ENCODE assay signal across 12 cellular contexts in genomic region chr2:43102366-43103092, GRCh38.
DNase-seq lines count a peak whose midpoint lies in the region; ATAC-seq, FAIRE-seq and TF ChIP-seq lines count a peak whose summit lies in the region.
"Had no signal": no experiment of that assay in that cellular context is flagged by ENCODE, and none has a peak within 500 bp of the region (broad histone marks: within the 10 kb centered on the region; RNA-seq: fewer than 3 reads in every experiment).

No MANE protein-coding gene starts in this region.

- TF ChIP-seq POLR2A in prostate gland (IDR thresholded peaks at IDR 0.05), result no peak

- peak overlapping the region; percentile 24 for H2AFZ ChIP-seq in ACC112 (ENCODE audit: low read length, unreplicated experiment)
- H2AFZ ChIP-seq in OCI-LY7 (ENCODE audit: low read length), result no peak overlapping the region

- 52% methylated on average over 9 of the region's 9 CpGs for WGBS in prostate gland

- no peak overlapping the region for H3K4me2 ChIP-seq in OCI-LY7 (ENCODE audit: low read length)

- no peak for ATAC-seq in HG03520 (IDR thresholded peaks at IDR 0.05; ENCODE audit: unreplicated experiment)
- ATAC-seq: activated T-helper 17 cell treated with anti-CD3 and anti-CD28 coated beads, Interleukin-2, amount 50 U/mL, for 72 hours; PC-3 had no signal

- H3K79me2 ChIP-seq in ACC112 (ENCODE audit: control insufficient read depth, insufficient read depth, low read length, unreplicated experiment), result no peaks in the 10 kb centered on the region
- H3K79me2 ChIP-seq in OCI-LY7 (ENCODE audit: insufficient read depth, low read depth, low read length), result no peaks in the 10 kb centered on the region

- H3K27ac Mint-ChIP-seq in chondrocyte (ENCODE audit: unreplicated experiment), result peak overlapping the region; percentile 98
- H3K27ac Mint-ChIP-seq in activated CD4-positive, alpha-beta T cell treated with anti-CD3 and anti-CD28 coated beads, Interleukin-2, amount 10 ng/mL, durations not matched to agents 24 days and 14 days, result no peak overlapping the region
- H3K27ac Mint-ChIP-seq: activated T-helper 17 cell treated with anti-CD3 and anti-CD28 coated beads, Interleukin-2, amount 50 U/mL, for 72 hours had no signal

- H3K4me3 ChIP-seq in ACC112 (ENCODE audit: low read depth, low read length), result no peak overlapping the region
- H3K4me3 ChIP-seq in prostate gland, result no peak overlapping the region
- H3K4me3 ChIP-seq in OCI-LY7 (ENCODE audit: low read depth, low read length, poor library complexity, severe bottlenecking), result no peak overlapping the region

- BruUV-seq in OCI-LY7 (replicated peaks; lab: Mats Ljungman, UMichigan), result no TSS peak

- DNase-seq in chondrocyte (ENCODE audit: low spot score) (no peak), iris pigment epithelial cell (ENCODE audit: low read depth) (peak; percentile 72), prostate gland (ENCODE audit: low spot score) (no peak), frontal cortex (ENCODE audit: low spot score in 2 of 2) (no peak), OCI-LY7 (ENCODE audit: low spot score) (no peak)
- DNase-seq in activated CD4-positive, alpha-beta T cell treated with anti-CD3 and anti-CD28 coated beads, Interleukin-2, amount 10 ng/mL, durations not matched to agents 24 days and 14 days, result no peak
- DNase-seq: NCI-H187; PC-3; stimulated activated naive CD4-positive, alpha-beta T cell treated with Interleukin-2 at 50 U/mL for 16 hours had no signal

- H3K27ac ChIP-seq in ACC112 (ENCODE audit: low read depth, low read length) (no peak overlapping the region), prostate gland (peak overlapping the region; percentile 69 to 71), OCI-LY7 (ENCODE audit: low read depth, low read length, poor library complexity, severe bottlenecking) (no peak overlapping the region)

- no peaks in the 10 kb centered on the region for H4K20me1 ChIP-seq in OCI-LY7 (ENCODE audit: insufficient read depth, low read length)

- no peak for FAIRE-seq in frontal cortex (lab: Jason Lieb, UNC)

- intact Hi-C loops in prostate gland (cut with DNase I) (no loop called here), OCI-LY7 (cut with micrococcal nuclease; ENCODE audit: unreplicated experiment) (no loop called here)
- intact Hi-C loops in activated CD4-positive, alpha-beta T cell treated with anti-CD3 and anti-CD28 coated beads, Interleukin-2, amount 10 ng/mL, durations not matched to agents 24 days and 14 days (cut with micrococcal nuclease), result no loop called here

- H3K9me3 Mint-ChIP-seq in chondrocyte (ENCODE audit: low read depth), result peaks cover 11% of the 10 kb centered on the region
- H3K9me3 Mint-ChIP-seq in activated CD4-positive, alpha-beta T cell treated with anti-CD3 and anti-CD28 coated beads, Interleukin-2, amount 10 ng/mL, durations not matched to agents 24 days and 14 days, result peaks cover 11% of the 10 kb centered on the region
- H3K9me3 Mint-ChIP-seq: activated T-helper 17 cell treated with anti-CD3 and anti-CD28 coated beads, Interleukin-2, amount 50 U/mL, for 72 hours had no signal

- TF ChIP-seq CTCF in chondrocyte (IDR thresholded peaks at IDR 0.05), result no peak
- no peak for TF ChIP-seq CTCF in prostate gland (IDR thresholded peaks at IDR 0.05)
- no peak for TF ChIP-seq CTCF in OCI-LY7 (conservative IDR thresholded peaks at IDR 0.05; ENCODE audit: low read length)

- H3K27me3 Mint-ChIP-seq in chondrocyte (ENCODE audit: low read depth), result no peaks in the 10 kb centered on the region
- peaks cover 5% of the 10 kb centered on the region for H3K27me3 Mint-ChIP-seq in activated CD4-positive, alpha-beta T cell treated with anti-CD3 and anti-CD28 coated beads, Interleukin-2, amount 10 ng/mL, durations not matched to agents 24 days and 14 days
- H3K27me3 Mint-ChIP-seq: activated T-helper 17 cell treated with anti-CD3 and anti-CD28 coated beads, Interleukin-2, amount 50 U/mL, for 72 hours had no signal

- no peaks in the 10 kb centered on the region for H3K9me2 ChIP-seq in OCI-LY7 (ENCODE audit: insufficient read depth, low read length)

- H3K27me3 ChIP-seq in ACC112 (ENCODE audit: insufficient read depth, low read length) (no peaks in the 10 kb centered on the region), prostate gland (replicated peaks; ENCODE audit: insufficient read depth) (no peaks in the 10 kb centered on the region)

- H3K4me1 Mint-ChIP-seq in chondrocyte (ENCODE audit: low read depth), result peaks cover 68% of the 10 kb centered on the region
- no peaks in the 10 kb centered on the region for H3K4me1 Mint-ChIP-seq in activated CD4-positive, alpha-beta T cell treated with anti-CD3 and anti-CD28 coated beads, Interleukin-2, amount 10 ng/mL, durations not matched to agents 24 days and 14 days
- H3K4me1 Mint-ChIP-seq: activated T-helper 17 cell treated with anti-CD3 and anti-CD28 coated beads, Interleukin-2, amount 50 U/mL, for 72 hours had no signal

- no peaks in the 10 kb centered on the region for H3K36me3 Mint-ChIP-seq in chondrocyte (ENCODE audit: low read depth)
- H3K36me3 Mint-ChIP-seq in activated CD4-positive, alpha-beta T cell treated with anti-CD3 and anti-CD28 coated beads, Interleukin-2, amount 10 ng/mL, durations not matched to agents 24 days and 14 days (ENCODE audit: low read depth), result peaks cover 20% of the 10 kb centered on the region

- H3K9me3 ChIP-seq in prostate gland (no peaks in the 10 kb centered on the region), OCI-LY7 (ENCODE audit: low read length) (no peaks in the 10 kb centered on the region)

- H3K4me1 ChIP-seq in ACC112 (ENCODE audit: control insufficient read depth, insufficient read depth, low read length, unreplicated experiment), result peaks cover 7% of the 10 kb centered on the region
- H3K4me1 ChIP-seq in prostate gland (replicated peaks), result no peaks in the 10 kb centered on the region
- H3K4me1 ChIP-seq in OCI-LY7 (ENCODE audit: insufficient read depth, low read length, poor library complexity, severe bottlenecking), result peaks cover 22% of the 10 kb centered on the region

- POLR2A ChIA-PET in OCI-LY7 (lab: Charles Lee), result no interaction called here

- CTCF ChIA-PET in OCI-LY7 (lab: Charles Lee; ENCODE audit: unreplicated experiment), result no interaction called here

- H3K36me3 ChIP-seq in ACC112 (ENCODE audit: insufficient read depth, low read length) (no peaks in the 10 kb centered on the region), prostate gland (no peaks in the 10 kb centered on the region), OCI-LY7 (ENCODE audit: insufficient read depth, low read length) (no peaks in the 10 kb centered on the region)

- no peak overlapping the region for H3K4me3 Mint-ChIP-seq in chondrocyte (ENCODE audit: unreplicated experiment)
- H3K4me3 Mint-ChIP-seq in activated CD4-positive, alpha-beta T cell treated with anti-CD3 and anti-CD28 coated beads, Interleukin-2, amount 10 ng/mL, durations not matched to agents 24 days and 14 days, result no peak overlapping the region
- H3K4me3 Mint-ChIP-seq: activated T-helper 17 cell treated with anti-CD3 and anti-CD28 coated beads, Interleukin-2, amount 50 U/mL, for 72 hours had no signal

Comparison
In these comparisons a context has a peak if more than half of its experiments do, and no peak if none do; other contexts are left out.
1. H3K27ac ChIP-seq: peak in prostate gland (2 of 2); none in ACC112 (single experiment) and OCI-LY7 (single experiment).